24 cellular contexts compared by ENCODE assay signal in the genomic region with DNA sequence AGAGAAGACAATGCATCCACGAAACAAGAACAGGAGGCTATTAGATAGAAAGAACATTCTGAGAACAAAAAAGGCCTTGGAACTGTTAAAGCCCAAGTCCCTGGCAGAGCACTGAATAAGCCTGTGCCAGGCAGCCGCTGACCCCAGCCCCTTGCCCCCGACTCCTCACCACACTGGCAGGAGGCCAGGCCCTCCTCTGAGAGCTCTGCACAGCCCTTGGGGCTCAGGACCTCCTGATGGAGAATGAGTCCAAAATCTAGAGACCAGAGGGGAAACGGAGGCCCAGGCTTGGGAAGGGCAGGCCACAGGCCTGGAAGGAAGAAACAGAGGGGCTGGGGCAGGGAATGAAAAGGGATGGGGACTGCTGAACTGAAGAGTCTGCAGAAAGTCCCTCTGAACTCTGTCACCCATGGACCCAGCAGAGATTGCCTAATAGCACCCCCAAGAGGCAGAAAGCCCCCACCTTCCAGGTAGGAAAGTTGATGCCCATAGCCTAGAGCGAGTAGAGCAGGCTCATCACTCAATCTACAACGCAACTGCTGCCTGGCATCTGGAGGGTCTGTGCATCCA. TPM values are rescaled to one million over a fixed set of nuclear protein-coding genes. Genes with fewer than 3 reads are reported as not detected.
DNase-seq lines count a peak whose midpoint lies in the region; ATAC-seq and TF ChIP-seq lines count a peak whose summit lies in the region.
"Had no signal": no experiment of that assay in that cellular context is flagged by ENCODE, and none has a peak within 500 bp of the region (broad histone marks: within the 10 kb centered on the region; RNA-seq: fewer than 3 reads in every experiment).

No MANE protein-coding gene starts in this region.

- H3K9me3 ChIP-seq in OCI-LY3 (ENCODE audit: insufficient read depth, low read length) (no peaks in the 10 kb centered on the region), right atrium auricular region (no peaks in the 10 kb centered on the region), skeletal muscle tissue (ENCODE audit: control insufficient read depth in 3 of 3, low read length in 3 of 3) (no peaks in the 10 kb centered on the region)
- H3K9me3 ChIP-seq: colonic mucosa had no signal

- POLR2A ChIA-PET in T-cell (lab: Charles Lee): no interaction called here

- no peaks in the 10 kb centered on the region for H3K36me3 Mint-ChIP-seq in T-cell
- H3K36me3 Mint-ChIP-seq: activated CD8-positive, alpha-beta memory T cell treated with anti-CD3 and anti-CD28 coated beads, Interleukin-2, amount 10 ng/mL, durations not matched to agents 7 days and 5 days; activated naive CD8-positive, alpha-beta T cell; memory B cell; type B pancreatic cell had no signal

- no peaks in the 10 kb centered on the region for H4K20me1 ChIP-seq in OCI-LY3 (ENCODE audit: insufficient read depth, low read length)

- H3K27me3 ChIP-seq in OCI-LY3 (ENCODE audit: low read depth, low read length) (no peaks in the 10 kb centered on the region), right atrium auricular region (no peaks in the 10 kb centered on the region), skeletal muscle tissue (ENCODE audit: control insufficient read depth in 3 of 3, insufficient read depth in 3 of 3, low read length in 3 of 3) (no peaks in the 10 kb centered on the region)
- H3K27me3 ChIP-seq: colonic mucosa had no signal

- ATAC-seq in GM18502 (IDR thresholded peaks at IDR 0.05; ENCODE audit: poor library complexity, unreplicated experiment) (no peak), T-cell (replicated peaks in 1 of 4) (no peak)
- ATAC-seq: activated CD8-positive, alpha-beta memory T cell treated with anti-CD3 and anti-CD28 coated beads, Interleukin-2, amount 10 ng/mL, durations not matched to agents 7 days and 5 days; HCT116 had no signal

- H3K9me3 Mint-ChIP-seq in T-cell: no peaks in the 10 kb centered on the region
- H3K9me3 Mint-ChIP-seq: activated CD4-positive, alpha-beta T cell treated with anti-CD3 and anti-CD28 coated beads, Interleukin-2, amount 10 ng/mL, durations not matched to agents 24 days and 14 days; memory B cell; type B pancreatic cell had no signal

- no peaks in the 10 kb centered on the region for H3K79me2 ChIP-seq in OCI-LY3 (ENCODE audit: low read length)

- no peak overlapping the region for H3K4me2 ChIP-seq in OCI-LY3 (ENCODE audit: low read length)

- H3K9ac ChIP-seq in OCI-LY3 (ENCODE audit: low read length): no peak overlapping the region
- peak overlapping the region; percentile 46 to 89 (median 87) for H3K9ac ChIP-seq in skeletal muscle tissue (ENCODE audit: low read depth in 1 of 3, low read length in 3 of 3)

- H3K4me3 Mint-ChIP-seq in T-cell: no peak overlapping the region
- H3K4me3 Mint-ChIP-seq: activated CD4-positive, alpha-beta T cell treated with anti-CD3 and anti-CD28 coated beads, Interleukin-2, amount 10 ng/mL, durations not matched to agents 24 days and 14 days; activated CD8-positive, alpha-beta memory T cell treated with anti-CD3 and anti-CD28 coated beads, Interleukin-2, amount 10 ng/mL, durations not matched to agents 7 days and 5 days; activated naive CD8-positive, alpha-beta T cell; memory B cell; type B pancreatic cell had no signal

- H3K27me3 Mint-ChIP-seq in T-cell: peaks cover 0 to 3% of the 10 kb centered on the region in 2 donors
- H3K27me3 Mint-ChIP-seq: activated CD4-positive, alpha-beta T cell treated with anti-CD3 and anti-CD28 coated beads, Interleukin-2, amount 10 ng/mL, durations not matched to agents 24 days and 14 days; activated naive CD8-positive, alpha-beta T cell had no signal

- H2AFZ ChIP-seq in OCI-LY3 (ENCODE audit: low read depth, low read length): no peak overlapping the region

- H3K4me1 Mint-ChIP-seq in T-cell: no peaks in the 10 kb centered on the region
- H3K4me1 Mint-ChIP-seq: activated CD4-positive, alpha-beta T cell treated with anti-CD3 and anti-CD28 coated beads, Interleukin-2, amount 10 ng/mL, durations not matched to agents 24 days and 14 days; activated CD8-positive, alpha-beta memory T cell treated with anti-CD3 and anti-CD28 coated beads, Interleukin-2, amount 10 ng/mL, durations not matched to agents 7 days and 5 days had no signal

- H3K4me3 ChIP-seq in OCI-LY3 (ENCODE audit: low read length) (no peak overlapping the region), right atrium auricular region (no peak overlapping the region), skeletal muscle tissue (ENCODE audit: low read length in 3 of 3) (peak overlapping the region; percentile 54 to 77 (median 67))
- H3K4me3 ChIP-seq: colonic mucosa had no signal

- H3K4me1 ChIP-seq in OCI-LY3 (ENCODE audit: low read length) (peaks cover 5% of the 10 kb centered on the region), right atrium auricular region (peaks cover 0 to 82% of the 10 kb centered on the region in 2 donors), skeletal muscle tissue (ENCODE audit: control insufficient read depth in 3 of 3, insufficient read depth in 3 of 3, low read length in 3 of 3) (peaks cover 85 to 92% (median 91%) of the 10 kb centered on the region in 3 donors)
- H3K4me1 ChIP-seq: colonic mucosa had no signal

- CTCF ChIA-PET in T-cell (lab: Charles Lee): no interaction called here

- H3K27ac Mint-ChIP-seq in T-cell: no peak overlapping the region
- H3K27ac Mint-ChIP-seq: activated CD4-positive, alpha-beta T cell treated with anti-CD3 and anti-CD28 coated beads, Interleukin-2, amount 10 ng/mL, durations not matched to agents 24 days and 14 days; activated CD8-positive, alpha-beta memory T cell treated with anti-CD3 and anti-CD28 coated beads, Interleukin-2, amount 10 ng/mL, durations not matched to agents 7 days and 5 days; activated naive CD8-positive, alpha-beta T cell; memory B cell; type B pancreatic cell had no signal

- no peak overlapping the region for H3K27ac ChIP-seq in OCI-LY3 (ENCODE audit: low read length)
- peak overlapping the region; percentile 79 to 84 for H3K27ac ChIP-seq in right atrium auricular region
- peak overlapping the region; percentile 87 for H3K27ac ChIP-seq in skeletal muscle tissue (ENCODE audit: low read depth, low read length)
- H3K27ac ChIP-seq: 22Rv1, colonic mucosa had no signal

- DNase-seq in NCI-H82 (lab: John Stamatoyannopoulos, UW) (peak; percentile 16), NCI-H82 treated with DMSO at 0.1 percent for 48 hours (lab: John Stamatoyannopoulos, UW; ENCODE audit: unreplicated experiment) (no peak), right atrium auricular region (ENCODE audit: low spot score) (no peak), C1 segment of cervical spinal cord (lab: John Stamatoyannopoulos, UW) (no peak), T-cell (no peak)
- DNase-seq: activated CD4-positive, alpha-beta T cell treated with anti-CD3 and anti-CD28 coated beads, Interleukin-2, amount 10 ng/mL, durations not matched to agents 24 days and 14 days; activated CD8-positive, alpha-beta memory T cell treated with anti-CD3 and anti-CD28 coated beads, Interleukin-2, amount 10 ng/mL, durations not matched to agents 7 days and 5 days; colonic mucosa; hippocampal formation; NCI-H1105 treated with DMSO at 0.1 percent for 48 hours; NCI-H524; small intestine; stimulated activated CD4-positive, alpha-beta T cell treated with anti-CD3 and anti-CD28 coated beads, Interleukin-2, amount 100 ng/mL, for 48 hours; stimulated activated naive CD4-positive, alpha-beta T cell treated with Interleukin-2 at 50 U/mL for 16 hours had no signal

- H3K36me3 ChIP-seq in OCI-LY3 (replicated peaks; ENCODE audit: low read depth, low read length): no peaks in the 10 kb centered on the region
- H3K36me3 ChIP-seq in right atrium auricular region: no peaks in the 10 kb centered on the region
- H3K36me3 ChIP-seq in skeletal muscle tissue (ENCODE audit: control insufficient read depth in 3 of 3, insufficient read depth in 3 of 3, low read length in 3 of 3): no peaks in the 10 kb centered on the region
- H3K36me3 ChIP-seq: colonic mucosa had no signal

- TF ChIP-seq CTCF in OCI-LY3 (IDR thresholded peaks at IDR 0.05; ENCODE audit: low read depth, low read length) (peak; percentile 9; the same call in 1 of the 2 replicates), right atrium auricular region (IDR thresholded peaks at IDR 0.05) (no peak)

RNA-seq across cellular contexts. Expression of a gene that starts 18.3 kb away (rescaled TPM):
- total RNA-seq in right atrium auricular region (100 to 1,000 TPM; 393 to 720 TPM), skeletal muscle tissue (73.1 TPM), T-cell (1 to 10 TPM in 3 of 5 donors, under 1 TPM in 2; 0.28 to 2.1 (median 1.3) TPM)

RNA-seq across cellular contexts. Expression of a gene that starts 48.0 kb away (rescaled TPM):
- total RNA-seq in right atrium auricular region: under 1 TPM in 1 of 2 donors, not detected in 1; 0.12 TPM
- total RNA-seq in skeletal muscle tissue: not detected
- total RNA-seq in T-cell: 1 to 10 TPM in 1 of 5 donors, under 1 TPM in 4; 0.18 to 1.0 (median 0.65) TPM
- total RNA-seq: colonic mucosa, Daoy, endothelial cell of umbilical vein had no signal

Comparison
In these comparisons a context has a peak if more than half of its experiments do, and no peak if none do; other contexts are left out.
1. H3K4me3 ChIP-seq: peak in skeletal muscle tissue (3 of 3); none in OCI-LY3 (single experiment) and right atrium auricular region (0 of 2).
2. RNA of a gene that starts 18.3 kb away (total RNA-seq): 393 to 720 TPM in right atrium auricular region and 73.1 TPM in skeletal muscle tissue (single experiment); 0.28 to 2.1 TPM in T-cell; every median in the first group is over 10 times any median in the second.